8 cellular contexts compared by ENCODE assay signal in the genomic region with DNA sequence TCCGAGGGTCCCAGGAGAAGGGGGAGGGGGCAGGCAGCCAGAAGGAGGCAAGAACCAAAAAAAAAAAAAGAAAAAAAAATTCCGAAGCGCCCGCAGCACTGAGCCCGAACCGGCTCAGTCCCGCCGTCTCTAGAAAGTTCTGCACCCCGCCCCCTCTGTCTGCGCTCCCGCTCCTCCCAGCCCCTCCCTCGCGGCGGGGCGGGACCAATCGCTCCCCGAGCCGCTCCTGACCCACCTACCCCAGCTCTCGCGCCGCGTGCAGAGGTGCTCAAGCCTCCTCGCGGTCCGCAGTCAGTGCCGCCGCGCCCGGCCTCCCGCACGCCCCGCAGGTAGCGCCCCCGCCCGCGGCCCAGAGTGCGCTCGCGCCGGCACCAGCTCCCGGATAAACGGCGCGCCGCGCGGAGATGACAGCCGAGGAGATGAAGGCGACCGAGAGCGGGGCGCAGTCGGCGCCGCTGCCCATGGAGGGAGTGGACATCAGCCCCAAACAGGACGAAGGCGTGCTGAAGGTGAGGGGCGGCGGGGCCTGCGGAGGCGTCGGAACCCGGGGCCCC. TPM values are rescaled to one million over a fixed set of nuclear protein-coding genes. Genes with fewer than 3 reads are reported as not detected.
DNase-seq lines count a peak whose midpoint lies in the region; ATAC-seq and TF ChIP-seq lines count a peak whose summit lies in the region.

Gene FKBP4 (plus strand): TSS at position 235 of the 554 bp plus-strand sequence. CDS start 170 bp downstream, at position 405.

- peaks cover 9% of the 10 kb centered on the region for H3K36me3 Mint-ChIP-seq in CD4-positive, CD25-positive, alpha-beta regulatory T cell
- H3K36me3 Mint-ChIP-seq in activated CD8-positive, alpha-beta T cell treated with anti-CD3 and anti-CD28 coated beads for 36 hours (ENCODE audit: low read depth) = peaks cover 40% of the 10 kb centered on the region

- H3K4me3 ChIP-seq in CD4-positive, CD25-positive, alpha-beta regulatory T cell (ENCODE audit: low read depth, low read length) = peak within 1 kb of the TSS; percentile 19
- H3K4me3 ChIP-seq in duodenal mucosa (ENCODE audit: low read depth in 1 of 2, low read length in 2 of 2) (peak within 1 kb of the TSS; percentile 78 to 83), lower lobe of right lung (peak within 1 kb of the TSS; percentile 86)

- H3K4me3 Mint-ChIP-seq in CD4-positive, CD25-positive, alpha-beta regulatory T cell = peak within 1 kb of the TSS; percentile 93 to 97 (median 95)
- H3K4me3 Mint-ChIP-seq in activated CD8-positive, alpha-beta T cell treated with anti-CD3 and anti-CD28 coated beads for 36 hours = peak within 1 kb of the TSS; percentile 92

- ATAC-seq in CD4-positive, CD25-positive, alpha-beta regulatory T cell (ENCODE audit: low read depth in 2 of 2) = peak; percentile 88 to 90
- ATAC-seq in GM19351 (IDR thresholded peaks at IDR 0.05; ENCODE audit: unreplicated experiment) = peak; percentile 81
- peak; percentile 47 for ATAC-seq in HG03469 (IDR thresholded peaks at IDR 0.05; ENCODE audit: unreplicated experiment)
- ATAC-seq in activated CD8-positive, alpha-beta T cell treated with anti-CD3 and anti-CD28 coated beads for 36 hours = peak; percentile 93
- peak; percentile 96 for ATAC-seq in lower lobe of right lung

- peaks cover 4% of the 10 kb centered on the region for H3K27me3 Mint-ChIP-seq in CD4-positive, CD25-positive, alpha-beta regulatory T cell
- no peaks in the 10 kb centered on the region for H3K27me3 Mint-ChIP-seq in activated CD8-positive, alpha-beta T cell treated with anti-CD3 and anti-CD28 coated beads for 36 hours

- no peaks in the 10 kb centered on the region for H3K9me3 ChIP-seq in CD4-positive, CD25-positive, alpha-beta regulatory T cell (ENCODE audit: control insufficient read depth in 2 of 2, low read length in 2 of 2)
- no peaks in the 10 kb centered on the region for H3K9me3 ChIP-seq in duodenal mucosa (ENCODE audit: control insufficient read depth in 1 of 2, low read length in 2 of 2)
- H3K9me3 ChIP-seq in lower lobe of right lung = no peaks in the 10 kb centered on the region

- POLR2A ChIA-PET in activated CD8-positive, alpha-beta T cell treated with anti-CD3 and anti-CD28 coated beads for 36 hours (lab: Charles Lee) = interaction anchor here (0.7 to 3.0 kb wide), 5 partner anchors 9 to 104 kb away, joined by 3 to 27 read pairs (median 13); partner anchors contain the start of gene ITFG2

- H3K9ac ChIP-seq in duodenal mucosa (ENCODE audit: low read depth in 1 of 2, low read length in 2 of 2) = peak within 1 kb of the TSS; percentile 72 to 93

- H3K4me1 Mint-ChIP-seq in CD4-positive, CD25-positive, alpha-beta regulatory T cell = peaks cover 6 to 27% (median 13%) of the 10 kb centered on the region in 4 donors
- H3K4me1 Mint-ChIP-seq in activated CD8-positive, alpha-beta T cell treated with anti-CD3 and anti-CD28 coated beads for 36 hours (ENCODE audit: low read depth) = peaks cover 29% of the 10 kb centered on the region

- peak within 1 kb of the TSS; percentile 53 for H3K27ac ChIP-seq in CD4-positive, CD25-positive, alpha-beta regulatory T cell (ENCODE audit: insufficient read depth, low read length, poor library complexity, severe bottlenecking)
- H3K27ac ChIP-seq in duodenal mucosa (ENCODE audit: low read depth, low read length) (peak within 1 kb of the TSS; percentile 69), lower lobe of right lung (peak within 1 kb of the TSS; percentile 76)

- H3K27me3 ChIP-seq in CD4-positive, CD25-positive, alpha-beta regulatory T cell (ENCODE audit: control insufficient read depth, insufficient read depth, low read length) = no peaks in the 10 kb centered on the region
- H3K27me3 ChIP-seq in duodenal mucosa (ENCODE audit: control insufficient read depth in 1 of 2, insufficient read depth in 2 of 2, low read length in 2 of 2) = no peaks in the 10 kb centered on the region
- H3K27me3 ChIP-seq in lower lobe of right lung (ENCODE audit: low read depth) = no peaks in the 10 kb centered on the region

- intact Hi-C loops in activated CD8-positive, alpha-beta T cell treated with anti-CD3 and anti-CD28 coated beads for 36 hours (cut with micrococcal nuclease) = no loop called here
- intact Hi-C loops in lower lobe of right lung (cut with DNase I) = no loop called here

- TF ChIP-seq CTCF in activated CD8-positive, alpha-beta T cell treated with anti-CD3 and anti-CD28 coated beads for 36 hours (IDR thresholded peaks at IDR 0.05) = no peak
- no peak for TF ChIP-seq CTCF in lower lobe of right lung (IDR thresholded peaks at IDR 0.05)

- H3K36me3 ChIP-seq in CD4-positive, CD25-positive, alpha-beta regulatory T cell (ENCODE audit: control insufficient read depth, insufficient read depth, low read length) = peaks cover 20% of the 10 kb centered on the region
- H3K36me3 ChIP-seq in duodenal mucosa (ENCODE audit: control insufficient read depth in 1 of 2, insufficient read depth in 2 of 2, low read length in 2 of 2) (peaks cover 22 to 26% of the 10 kb centered on the region in 2 donors), lower lobe of right lung (peaks cover 27% of the 10 kb centered on the region)

- peaks cover 25% of the 10 kb centered on the region for H3K4me1 ChIP-seq in CD4-positive, CD25-positive, alpha-beta regulatory T cell (ENCODE audit: control insufficient read depth, insufficient read depth, low read length, poor library complexity, severe bottlenecking)
- H3K4me1 ChIP-seq in duodenal mucosa (ENCODE audit: control insufficient read depth in 1 of 2, insufficient read depth in 2 of 2, low read length in 2 of 2) (peaks cover 27 to 28% of the 10 kb centered on the region in 2 donors), lower lobe of right lung (peaks cover 29% of the 10 kb centered on the region)

- H3K27ac Mint-ChIP-seq in CD4-positive, CD25-positive, alpha-beta regulatory T cell = peak within 1 kb of the TSS; percentile 60 to 91 (median 82)
- H3K27ac Mint-ChIP-seq in activated CD8-positive, alpha-beta T cell treated with anti-CD3 and anti-CD28 coated beads for 36 hours = peak within 1 kb of the TSS; percentile 84

- peak; percentile 82 to 90 (median 86) for DNase-seq in CD4-positive, CD25-positive, alpha-beta regulatory T cell
- DNase-seq in NCI-H748 treated with DMSO at 0.1 percent for 48 hours (lab: John Stamatoyannopoulos, UW) (peak; percentile 61), lower lobe of right lung (peak; percentile 92)
- peak; percentile 92 for DNase-seq in activated CD8-positive, alpha-beta T cell treated with anti-CD3 and anti-CD28 coated beads for 36 hours
- DNase-seq in stimulated activated CD4-positive, alpha-beta T cell treated with anti-CD3 and anti-CD28 coated beads, TNF-alpha, amount 100 ng/mL, for 24 hours (ENCODE audit: low read depth in 3 of 3) = peak; percentile 79 to 88 (median 82)

- H3K9me3 Mint-ChIP-seq in CD4-positive, CD25-positive, alpha-beta regulatory T cell = no peaks in the 10 kb centered on the region
- H3K9me3 Mint-ChIP-seq in activated CD8-positive, alpha-beta T cell treated with anti-CD3 and anti-CD28 coated beads for 36 hours = no peaks in the 10 kb centered on the region

- CTCF ChIA-PET in activated CD8-positive, alpha-beta T cell treated with anti-CD3 and anti-CD28 coated beads for 36 hours (lab: Charles Lee) = interaction anchor here (1.2 to 3.7 kb wide), 4 partner anchors 15 to 112 kb away, joined by 3 to 21 read pairs (median 6); no protein-coding TSS in a partner anchor

RNA-seq across cellular contexts. Expression of gene FKBP4, which starts in this region (rescaled TPM):
- total RNA-seq in CD4-positive, CD25-positive, alpha-beta regulatory T cell = 46.6 TPM
- 10 to 100 TPM; 22.0 to 29.7 (median 27.4) TPM for polyA plus RNA-seq in CD4-positive, CD25-positive, alpha-beta regulatory T cell
- total RNA-seq in activated CD8-positive, alpha-beta T cell treated with anti-CD3 and anti-CD28 coated beads for 36 hours = 100 to 1,000 TPM; 206 to 219 TPM
- 62.2 TPM for total RNA-seq in lower lobe of right lung

Comparison
In these comparisons a context has a peak if more than half of its experiments do, and no peak if none do; other contexts are left out.
1. Peak in every context shown above with its lines: DNase-seq, ATAC-seq, H3K4me3 ChIP-seq and H3K27ac ChIP-seq.
2. H3K4me3 ChIP-seq: peak in every context shown above with its lines; median percentile 86 in lower lobe of right lung; 80 in duodenal mucosa; 19 in CD4-positive, CD25-positive, alpha-beta regulatory T cell.